ENCODE assay signal across 13 cellular contexts in the genomic region with DNA sequence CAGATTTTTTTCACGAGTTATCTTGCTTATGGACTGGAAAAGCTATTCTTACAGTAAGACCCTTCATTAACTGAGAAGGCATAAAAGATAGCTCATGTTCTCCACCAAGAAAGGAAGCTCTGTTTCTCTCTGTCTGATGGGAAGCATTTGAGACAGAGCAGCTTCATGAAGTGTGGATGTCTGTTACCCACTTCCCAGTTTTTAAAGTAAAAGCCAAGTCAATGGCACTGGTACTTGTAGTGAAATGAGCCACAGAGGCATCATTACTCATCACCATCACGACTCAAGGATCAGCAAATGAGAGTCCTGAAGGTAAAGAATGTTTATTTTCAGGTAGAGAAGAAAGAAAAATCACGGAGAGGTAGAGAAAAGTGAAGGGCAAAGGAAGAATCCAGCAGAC.
A peak's percentile ranks its signal among the peaks of the same experiment; 100 is the strongest.
DNase-seq lines count a peak whose midpoint lies in the region; ATAC-seq and TF ChIP-seq lines count a peak whose summit lies in the region.
"Had no signal": no experiment of that assay in that cellular context is flagged by ENCODE, and none has a peak within 500 bp of the region (broad histone marks: within the 10 kb centered on the region; RNA-seq: fewer than 3 reads in every experiment).

No MANE protein-coding gene starts in this region.

- H3K27ac Mint-ChIP-seq in naive B cell: peak overlapping the region; percentile 54 to 98 (median 84)

- no peak for DNase-seq in left cardiac atrium
- no peak for DNase-seq in right cardiac atrium
- DNase-seq in choroid plexus epithelial cell (ENCODE audit: low read depth): peak; percentile 13
- peak; percentile 42 for DNase-seq in naive B cell
- no peak for DNase-seq in aorta
- no peak for DNase-seq in activated CD8-positive, alpha-beta memory T cell treated with anti-CD3 and anti-CD28 coated beads, Interleukin-2, amount 50 U/mL, for 4 hours
- no peak for DNase-seq in NCI-H345 treated with DMSO at 0.1 percent for 48 hours (lab: John Stamatoyannopoulos, UW; ENCODE audit: unreplicated experiment)
- no peak for DNase-seq in HuH-7.5 (ENCODE audit: low spot score)
- DNase-seq: activated CD4-positive, alpha-beta T cell treated with anti-CD3 and anti-CD28 coated beads for 48 hours; cortex of kidney; NCI-H345; spleen had no signal

- no peak overlapping the region for H3K4me3 ChIP-seq in right cardiac atrium (ENCODE audit: low read length)
- H3K4me3 ChIP-seq in choroid plexus epithelial cell (ENCODE audit: low read depth, low read length): no peak overlapping the region
- H3K4me3 ChIP-seq in aorta (ENCODE audit: low read length in 2 of 2): no peak overlapping the region
- H3K4me3 ChIP-seq: spleen had no signal

- WGBS in right cardiac atrium: 66% methylated on average over 3 of the region's 3 CpGs
- WGBS in aorta, 2 donors: 55 to 63% methylated on average over 3 of the region's 3 CpGs

- no peak for TF ChIP-seq CTCF in choroid plexus epithelial cell (conservative IDR thresholded peaks at IDR 0.05; ENCODE audit: low read depth, low read length)

- H3K36me3 ChIP-seq in aorta (ENCODE audit: control insufficient read depth in 1 of 2, insufficient read depth in 2 of 2, low read length in 1 of 2): no peaks in the 10 kb centered on the region
- H3K36me3 ChIP-seq: spleen had no signal

- ATAC-seq in left cardiac atrium (peak; percentile 13 to 40), right cardiac atrium (no peak), naive B cell (ENCODE audit: low read depth in 2 of 2) (peak; percentile 46 to 65), aorta (ENCODE audit: low FRiP score) (no peak)
- ATAC-seq: SK-N-SH treated with all-trans-retinoic acid at 6 μM for 48 hours had no signal

- no peaks in the 10 kb centered on the region for H3K9me3 Mint-ChIP-seq in naive B cell

- no peaks in the 10 kb centered on the region for H3K27me3 Mint-ChIP-seq in naive B cell

- H3K27ac ChIP-seq in right cardiac atrium (ENCODE audit: low read length): no peak overlapping the region
- peak overlapping the region; percentile 57 for H3K27ac ChIP-seq in aorta (ENCODE audit: low read depth in 1 of 2, low read length in 2 of 2)

- intact Hi-C loops in left cardiac atrium (cut with DNase I): no loop called here
- intact Hi-C loops in right cardiac atrium (cut with DNase I): no loop called here
- intact Hi-C loops in aorta (cut with DNase I): loop anchor here in 1 of 2 donors (5.0 to 10.0 kb wide), 3 partner anchors 53 to 216 kb away; no protein-coding TSS in a partner anchor

- peaks cover 50 to 90% (median 85%) of the 10 kb centered on the region in 3 donors for H3K4me1 Mint-ChIP-seq in naive B cell

- no peaks in the 10 kb centered on the region for H3K4me1 ChIP-seq in right cardiac atrium (ENCODE audit: control insufficient read depth, insufficient read depth, low read length)
- peaks cover 0 to 4% of the 10 kb centered on the region in 2 donors for H3K4me1 ChIP-seq in aorta (ENCODE audit: control insufficient read depth in 1 of 2, insufficient read depth in 2 of 2, low read length in 2 of 2)

- H3K27me3 ChIP-seq in right cardiac atrium (ENCODE audit: control insufficient read depth, insufficient read depth) (no peaks in the 10 kb centered on the region), aorta (ENCODE audit: control insufficient read depth in 1 of 2, insufficient read depth in 2 of 2, low read length in 1 of 2) (no peaks in the 10 kb centered on the region)
- H3K27me3 ChIP-seq: spleen had no signal

- H3K4me3 Mint-ChIP-seq in naive B cell: peak overlapping the region in 6 of 8 donors; percentile 8 to 77 (median 58)

- H3K9me3 ChIP-seq in right cardiac atrium (ENCODE audit: control insufficient read depth, low read length): no peaks in the 10 kb centered on the region
- H3K9me3 ChIP-seq in aorta (ENCODE audit: control insufficient read depth, low read length): no peaks in the 10 kb centered on the region
- H3K9me3 ChIP-seq: spleen had no signal

- no peaks in the 10 kb centered on the region for H3K36me3 Mint-ChIP-seq in naive B cell

Comparison
In these comparisons a context has a peak if more than half of its experiments do, and no peak if none do; other contexts are left out.
1. ATAC-seq: peak in left cardiac atrium (2 of 2) and naive B cell (2 of 2); none in right cardiac atrium (0 of 2) and aorta (single experiment).
2. DNase-seq: peak in choroid plexus epithelial cell (single experiment) and naive B cell (single experiment); none in left cardiac atrium (single experiment), right cardiac atrium (0 of 3), aorta (0 of 2), activated CD8-positive, alpha-beta memory T cell treated with anti-CD3 and anti-CD28 coated beads, Interleukin-2, amount 50 U/mL, for 4 hours (single experiment), NCI-H345 treated with DMSO at 0.1 percent for 48 hours (single experiment) and HuH-7.5 (single experiment).